In the genomic region with DNA sequence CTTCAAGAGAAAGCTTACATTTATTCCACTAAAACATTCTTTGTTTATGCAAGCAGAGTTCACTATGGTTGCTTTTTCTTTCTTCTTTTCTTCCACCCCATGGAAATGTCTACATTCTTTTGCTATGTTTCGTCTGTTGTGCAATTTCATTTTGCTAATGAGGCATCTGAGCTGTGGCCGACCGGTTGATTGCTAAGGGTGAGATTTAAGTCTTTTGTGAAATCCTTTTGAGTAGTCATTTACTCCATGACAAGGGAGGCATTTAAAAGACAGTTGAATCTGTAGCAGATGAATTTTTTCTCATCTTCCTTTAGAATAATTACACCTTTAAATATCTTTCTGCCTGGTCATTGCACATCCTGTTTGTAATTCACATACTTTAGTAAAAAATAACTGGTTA, we compare ENCODE assay signal across 13 cellular contexts.
DNase-seq lines count a peak whose midpoint lies in the region; ATAC-seq and TF ChIP-seq lines count a peak whose summit lies in the region.
"Had no signal": no experiment of that assay in that cellular context is flagged by ENCODE, and none has a peak within 500 bp of the region (broad histone marks: within the 10 kb centered on the region; RNA-seq: fewer than 3 reads in every experiment).

No MANE protein-coding gene starts in this region.

- no peak for TF ChIP-seq EP300 in ovary (IDR thresholded peaks at IDR 0.05)

- TF ChIP-seq POLR2A in ovary (IDR thresholded peaks at IDR 0.05), result no peak

- H3K4me1 ChIP-seq in ovary (ENCODE audit: insufficient read depth), result peaks cover 1% of the 10 kb centered on the region

- H3K9me3 ChIP-seq in ovary, result no peaks in the 10 kb centered on the region

- no peak for ATAC-seq in HG03135 (IDR thresholded peaks at IDR 0.05; ENCODE audit: unreplicated experiment)
- ATAC-seq in GM18858 (IDR thresholded peaks at IDR 0.05; ENCODE audit: unreplicated experiment), result no peak
- ATAC-seq: activated T-helper 17 cell treated with anti-CD3 and anti-CD28 coated beads, Interleukin-2, amount 50 U/mL, for 72 hours; stimulated activated naive CD8-positive, alpha-beta T cell treated with anti-CD3 and anti-CD28 coated beads, Interleukin-15, Interleukin-2, amounts not matched to agents 100 U/mL and 50 U/mL, for 24 hours had no signal

- H3K4me3 ChIP-seq in astrocyte of the spinal cord (ENCODE audit: low read depth, low read length) (no peak overlapping the region), ovary (no peak overlapping the region)

- 3 to 13% (median 10%) methylated on average over 3 of the region's 3 CpGs for WGBS in ovary, 3 donors

- TF ChIP-seq CTCF in astrocyte of the spinal cord (IDR thresholded peaks at IDR 0.05; ENCODE audit: low read depth, low read length), result no peak
- no peak for TF ChIP-seq CTCF in ovary (IDR thresholded peaks at IDR 0.05)

- DNase-seq in AG08396 (ENCODE audit: low spot score) (peak; percentile 29), HCEC 1CT (peak; percentile 85), astrocyte of the spinal cord (ENCODE audit: low read depth, low spot score) (peak; percentile 78), iris pigment epithelial cell (ENCODE audit: low read depth) (peak; percentile 84), anterior cingulate cortex (lab: John Stamatoyannopoulos, UW) (no peak), ovary (no peak)
- DNase-seq: central memory CD4-positive, alpha-beta T cell; NCI-H526 treated with DMSO at 0.1 percent for 48 hours; stimulated activated CD4-positive, alpha-beta T cell treated with anti-CD3 and anti-CD28 coated beads, Interleukin-2, amount 100 ng/mL, for 48 hours; stimulated activated naive CD8-positive, alpha-beta T cell treated with anti-CD3 and anti-CD28 coated beads, Interleukin-15, Interleukin-2, amounts not matched to agents 100 U/mL and 50 U/mL, for 24 hours had no signal

- intact Hi-C loops in ovary (cut with DNase I), result no loop called here

- no peak overlapping the region for H3K27ac ChIP-seq in ovary

- in situ Hi-C loops in astrocyte of the spinal cord (cut with HindIII; ENCODE audit: low sequenced_read_pairs), result no loop called here

- H3K27me3 ChIP-seq in ovary, result no peaks in the 10 kb centered on the region

- no peaks in the 10 kb centered on the region for H3K36me3 ChIP-seq in ovary

Comparison
In these comparisons a context has a peak if more than half of its experiments do, and no peak if none do; other contexts are left out.
1. DNase-seq: peak in AG08396 (single experiment), HCEC 1CT (single experiment), astrocyte of the spinal cord (single experiment) and iris pigment epithelial cell (single experiment); none in anterior cingulate cortex (0 of 58) and ovary (0 of 5).